9 cellular contexts compared by ENCODE assay signal in the genomic region with DNA sequence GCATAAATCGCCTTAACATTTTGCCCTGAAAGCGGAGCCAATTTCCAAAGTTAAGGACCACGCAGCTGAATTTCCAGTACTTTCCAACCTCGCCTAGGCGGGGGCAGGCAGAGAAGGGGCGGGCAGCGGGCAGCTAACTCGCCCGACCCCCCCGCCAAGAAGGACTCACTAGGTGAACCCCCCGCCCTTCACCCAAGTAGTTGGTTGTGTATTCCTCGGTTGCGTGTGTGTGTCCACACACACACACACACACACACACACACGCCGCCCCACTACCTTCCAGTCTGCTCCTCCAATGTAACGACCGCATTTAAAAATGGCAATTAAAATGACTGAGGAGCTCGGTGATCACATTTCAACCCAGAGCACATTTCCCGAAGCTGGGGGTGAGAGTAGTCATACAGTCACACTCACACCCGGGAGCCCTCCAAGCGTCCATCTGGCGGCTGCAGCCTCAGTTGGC.
DNase-seq lines count a peak whose midpoint lies in the region; ATAC-seq and TF ChIP-seq lines count a peak whose summit lies in the region.
"Had no signal": no experiment of that assay in that cellular context is flagged by ENCODE, and none has a peak within 500 bp of the region (broad histone marks: within the 10 kb centered on the region; RNA-seq: fewer than 3 reads in every experiment).

No MANE protein-coding gene starts in this region.

- no peaks in the 10 kb centered on the region for H3K79me2 ChIP-seq in parathyroid adenoma

- TF ChIP-seq CTCF in fibroblast of mammary gland (conservative IDR thresholded peaks at IDR 0.05; ENCODE audit: control insufficient read depth, insufficient read depth, low read depth, low read length) (no peak), parathyroid adenoma (IDR thresholded peaks at IDR 0.05) (no peak)

- no peak overlapping the region for H3K27ac ChIP-seq in parathyroid adenoma
- H3K27ac ChIP-seq: SJSA1 had no signal

- no peaks in the 10 kb centered on the region for H3K9me3 ChIP-seq in parathyroid adenoma (ENCODE audit: control insufficient read depth, low read length)
- H3K9me3 ChIP-seq: SJSA1 had no signal

- H3K27me3 ChIP-seq in parathyroid adenoma (ENCODE audit: control insufficient read depth, insufficient read depth, low read length): no peaks in the 10 kb centered on the region

- H3K4me3 ChIP-seq in fibroblast of mammary gland (ENCODE audit: control insufficient read depth, low read depth, low read length) (peak overlapping the region; percentile 79), parathyroid adenoma (ENCODE audit: low read depth, low read length) (no peak overlapping the region)
- H3K4me3 ChIP-seq: SJSA1 had no signal

- peak; percentile 50 for DNase-seq in DMS 273 (lab: John Stamatoyannopoulos, UW; ENCODE audit: unreplicated experiment)
- DNase-seq in NCI-H774 (lab: John Stamatoyannopoulos, UW): peak; percentile 40
- DNase-seq in fibroblast of mammary gland (ENCODE audit: low read depth): peak; percentile 62
- DNase-seq in activated naive CD4-positive, alpha-beta T cell treated with Interleukin-2 at 50 U/mL for 16 hours: no peak
- no peak for DNase-seq in NCI-H146 treated with DMSO at 0.1 percent for 48 hours (lab: John Stamatoyannopoulos, UW; ENCODE audit: unreplicated experiment)
- DNase-seq in activated naive CD4-positive, alpha-beta T cell (lab: John Stamatoyannopoulos, UW): no peak

- H3K36me3 ChIP-seq in parathyroid adenoma (ENCODE audit: control insufficient read depth, insufficient read depth, low read length): no peaks in the 10 kb centered on the region
- H3K36me3 ChIP-seq: SJSA1 had no signal

- no peak overlapping the region for H2AFZ ChIP-seq in parathyroid adenoma

- no peak overlapping the region for H3K9ac ChIP-seq in parathyroid adenoma

- no peaks in the 10 kb centered on the region for H3K4me1 ChIP-seq in parathyroid adenoma
- H3K4me1 ChIP-seq: SJSA1 had no signal

- ATAC-seq in HG03378 (IDR thresholded peaks at IDR 0.05; ENCODE audit: unreplicated experiment): no peak

- H3K4me2 ChIP-seq in parathyroid adenoma (ENCODE audit: low read length): peak overlapping the region; percentile 17

Comparison
In these comparisons a context has a peak if more than half of its experiments do, and no peak if none do; other contexts are left out.
1. DNase-seq: peak in DMS 273 (single experiment), NCI-H774 (single experiment) and fibroblast of mammary gland (single experiment); none in activated naive CD4-positive, alpha-beta T cell treated with Interleukin-2 at 50 U/mL for 16 hours (single experiment), NCI-H146 treated with DMSO at 0.1 percent for 48 hours (single experiment) and activated naive CD4-positive, alpha-beta T cell (0 of 4).